ENCODE assay signal across 11 cellular contexts in the genomic region with DNA sequence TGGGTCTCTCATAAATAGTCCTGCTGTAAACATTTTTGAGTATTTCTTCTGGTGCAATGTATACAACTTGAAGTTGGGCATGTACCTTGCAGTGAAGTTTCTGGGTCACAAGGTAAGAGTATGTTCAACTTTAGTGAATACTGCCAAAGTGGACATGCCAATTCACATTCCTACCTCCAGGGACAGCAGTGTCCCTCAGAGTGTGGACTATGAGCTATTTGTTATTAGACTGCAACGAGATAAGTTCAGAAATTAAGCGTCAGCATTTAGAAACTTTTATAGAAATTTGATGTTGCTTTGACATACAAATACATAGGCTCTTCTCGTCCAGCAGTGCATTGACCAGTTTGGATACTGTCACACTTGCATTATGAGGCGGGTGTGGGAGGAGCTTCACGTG. TPM values are rescaled to one million over a fixed set of nuclear protein-coding genes. Genes with fewer than 3 reads are reported as not detected.
DNase-seq lines count a peak whose midpoint lies in the region; ATAC-seq and TF ChIP-seq lines count a peak whose summit lies in the region.
"Had no signal": no experiment of that assay in that cellular context is flagged by ENCODE, and none has a peak within 500 bp of the region (broad histone marks: within the 10 kb centered on the region; RNA-seq: fewer than 3 reads in every experiment).

No MANE protein-coding gene starts in this region.

- intact Hi-C loops in sigmoid colon (cut with DNase I), result no loop called here

- peaks cover 24% of the 10 kb centered on the region for H3K4me1 Mint-ChIP-seq in stimulated activated memory B cell treated with anti-CD40 and anti-IgM and Interleukin-4, amounts not matched to agents 10 μg/mL and 1 μg/mL and 100 μg/mL, for 72 hours

- no peaks in the 10 kb centered on the region for H3K27me3 Mint-ChIP-seq in stimulated activated memory B cell treated with anti-CD40 and anti-IgM and Interleukin-4, amounts not matched to agents 10 μg/mL and 1 μg/mL and 100 μg/mL, for 72 hours
- H3K27me3 Mint-ChIP-seq: activated naive CD4-positive, alpha-beta T cell treated with anti-CD3 and anti-CD28 coated beads, Interleukin-2, amount 50 U/mL, for 24 hours had no signal

- H3K4me1 ChIP-seq in Peyer's patch, result peaks cover 0 to 5% (median 0%) of the 10 kb centered on the region in 4 donors
- peaks cover 0 to 14% (median 13%) of the 10 kb centered on the region in 4 donors for H3K4me1 ChIP-seq in sigmoid colon

- no peak for TF ChIP-seq EP300 in sigmoid colon (IDR thresholded peaks at IDR 0.05)

- H3K27me3 ChIP-seq in Peyer's patch (no peaks in the 10 kb centered on the region), sigmoid colon (no peaks in the 10 kb centered on the region)

- no peaks in the 10 kb centered on the region for H3K36me3 Mint-ChIP-seq in stimulated activated memory B cell treated with anti-CD40 and anti-IgM and Interleukin-4, amounts not matched to agents 10 μg/mL and 1 μg/mL and 100 μg/mL, for 72 hours

- no peak for ATAC-seq in stimulated activated memory B cell treated with anti-CD40 and anti-IgM and Interleukin-4, amounts not matched to agents 10 μg/mL and 1 μg/mL and 100 μg/mL, for 72 hours

- no peak overlapping the region for H3K4me3 Mint-ChIP-seq in stimulated activated memory B cell treated with anti-CD40 and anti-IgM and Interleukin-4, amounts not matched to agents 10 μg/mL and 1 μg/mL and 100 μg/mL, for 72 hours
- H3K4me3 Mint-ChIP-seq: activated naive CD4-positive, alpha-beta T cell treated with anti-CD3 and anti-CD28 coated beads, Interleukin-2, amount 50 U/mL, for 24 hours; T-helper 2 cell treated with Interferon-gamma antibody and Interleukin-4, amounts not matched to agents 5 μg/mL and 100 μg/mL, for 36 hours had no signal

- H3K36me3 ChIP-seq in Peyer's patch (no peaks in the 10 kb centered on the region), sigmoid colon (no peaks in the 10 kb centered on the region)

- no peak overlapping the region for H3K27ac ChIP-seq in Peyer's patch
- H3K27ac ChIP-seq in sigmoid colon, result no peak overlapping the region

- 74 to 77% methylated on average over 5 of the region's 5 CpGs for WGBS in sigmoid colon, 2 donors

- no peak for DNase-seq in Peyer's patch
- DNase-seq in fibroblast of pulmonary artery (ENCODE audit: low read depth), result peak; percentile 14
- no peak for DNase-seq in sigmoid colon
- no peak for DNase-seq in activated CD4-positive, CD25-positive, alpha-beta regulatory T cell (lab: John Stamatoyannopoulos, UW)
- no peak for DNase-seq in NCI-H1930 (lab: John Stamatoyannopoulos, UW)
- no peak for DNase-seq in COR-L47 (lab: John Stamatoyannopoulos, UW)
- DNase-seq: NCI-H1092 had no signal

- TF ChIP-seq POLR2A in Peyer's patch (IDR thresholded peaks at IDR 0.05) (no peak), sigmoid colon (IDR thresholded peaks at IDR 0.05) (no peak)

- H3K9me3 ChIP-seq in Peyer's patch, result no peaks in the 10 kb centered on the region
- H3K9me3 ChIP-seq in sigmoid colon, result no peaks in the 10 kb centered on the region

- no peak overlapping the region for H3K27ac Mint-ChIP-seq in stimulated activated memory B cell treated with anti-CD40 and anti-IgM and Interleukin-4, amounts not matched to agents 10 μg/mL and 1 μg/mL and 100 μg/mL, for 72 hours
- H3K27ac Mint-ChIP-seq: T-helper 2 cell treated with Interferon-gamma antibody and Interleukin-4, amounts not matched to agents 5 μg/mL and 100 μg/mL, for 36 hours had no signal

- H3K9me3 Mint-ChIP-seq in stimulated activated memory B cell treated with anti-CD40 and anti-IgM and Interleukin-4, amounts not matched to agents 10 μg/mL and 1 μg/mL and 100 μg/mL, for 72 hours, result peaks cover 2% of the 10 kb centered on the region
- H3K9me3 Mint-ChIP-seq: activated naive CD4-positive, alpha-beta T cell treated with anti-CD3 and anti-CD28 coated beads, Interleukin-2, amount 50 U/mL, for 24 hours; T-helper 2 cell treated with Interferon-gamma antibody and Interleukin-4, amounts not matched to agents 5 μg/mL and 100 μg/mL, for 36 hours had no signal

- peak; percentile 36 for TF ChIP-seq CTCF in GM12873 (IDR thresholded peaks at IDR 0.05; ENCODE audit: insufficient read depth, low read depth, low read length, missing control alignments)
- peak in 5 of 6 experiments; percentile 5 to 80 (median 73) for TF ChIP-seq CTCF in Peyer's patch (IDR thresholded peaks at IDR 0.05)
- peak; percentile 40 for TF ChIP-seq CTCF in fibroblast of pulmonary artery (IDR thresholded peaks at IDR 0.05; ENCODE audit: low read length, missing control alignments)
- peak in 3 of 4 experiments; percentile 32 to 51 (median 37) for TF ChIP-seq CTCF in sigmoid colon (IDR thresholded peaks at IDR 0.05)

- H3K4me3 ChIP-seq in Peyer's patch (no peak overlapping the region), fibroblast of pulmonary artery (replicated peaks; ENCODE audit: low read depth, low read length) (no peak overlapping the region), sigmoid colon (no peak overlapping the region)

RNA-seq across cellular contexts. Expression of a gene that starts 7.2 kb away (rescaled TPM):
- 10 to 100 TPM in 3 of 4 donors, 1 to 10 TPM in 1; 6.3 to 49.5 (median 22.2) TPM for total RNA-seq in Peyer's patch
- 10 to 100 TPM; 17.0 to 39.1 (median 21.6) TPM for total RNA-seq in sigmoid colon
- 10 to 100 TPM in 1 of 3 donors, 1 to 10 TPM in 2; 1.6 to 11.4 (median 9.8) TPM for polyA plus RNA-seq in sigmoid colon
